ENCODE assay signal across 2 cellular contexts in genomic region chr7:20998309-20998708, GRCh38.
A peak's percentile ranks its signal among the peaks of the same experiment; 100 is the strongest.
TF ChIP-seq lines count a peak whose summit lies in the region.

No MANE protein-coding gene starts in this region.

TF ChIP-seq in H1, 55 proteins besides CTCF, POLR2A, EP300 and RAD21:
- TF ChIP-seq JUND (IDR thresholded peaks at IDR 0.05; ENCODE audit: low read length) (peak; percentile 71), KDM4A (IDR thresholded peaks at IDR 0.05; ENCODE audit: low read depth, low read length, severe bottlenecking) (no peak)

TF ChIP-seq in HepG2, 621 proteins besides CTCF, POLR2A, EP300 and RAD21:
- no peak for TF ChIP-seq MAX (IDR thresholded peaks at IDR 0.05)
- no peak for TF ChIP-seq KMT2B (CRISPR knock-in tag; IDR thresholded peaks at IDR 0.05)
- peak; percentile 18; the same call in 1 of the 2 replicates for TF ChIP-seq AHDC1 (CRISPR knock-in tag; IDR thresholded peaks at IDR 0.05; ENCODE audit: borderline replicate concordance)
- TF ChIP-seq FOSL2 (CRISPR knock-in tag; IDR thresholded peaks at IDR 0.05) = peak; percentile 95
- peak; percentile 19 for TF ChIP-seq TEAD3 (CRISPR knock-in tag; optimal IDR thresholded peaks at IDR 0.05; ENCODE audit: borderline replicate concordance)
- no peak for TF ChIP-seq ZNF7 (CRISPR knock-in tag; IDR thresholded peaks at IDR 0.05)
- peak in 1 of 2 experiments; percentile 15; a peak in 1 of 4 replicates for TF ChIP-seq MAFK (conservative IDR thresholded peaks at IDR 0.05 in 1 of 2, IDR thresholded peaks at IDR 0.05 in 1 of 2; ENCODE audit: low read length in 2 of 2)
- 0 out of 2 replicates have a peak, but pooled peaks have one; percentile 13 for TF ChIP-seq RARA (CRISPR knock-in tag; IDR thresholded peaks at IDR 0.05)
- peak; percentile 30; the same call in 1 of the 2 replicates for TF ChIP-seq MAFF (IDR thresholded peaks at IDR 0.05; ENCODE audit: low read depth, low read length)
- 0 out of 2 replicates have a peak, but pooled peaks have one; percentile 31 for TF ChIP-seq JUNB (CRISPR knock-in tag; IDR thresholded peaks at IDR 0.05; ENCODE audit: borderline replicate concordance)
- TF ChIP-seq ATF3 (CRISPR knock-in tag; IDR thresholded peaks at IDR 0.05) = peak; percentile 51; the same call in 1 of the 2 replicates
- TF ChIP-seq PAWR (CRISPR knock-in tag; IDR thresholded peaks at IDR 0.05; ENCODE audit: borderline replicate concordance) = no peak
- TF ChIP-seq DDIT3 (CRISPR knock-in tag; IDR thresholded peaks at IDR 0.05) = no peak
